In genomic region chr1:229342305-229342901, GRCh38 we compare ENCODE assay signal across 1 cellular context.
TF ChIP-seq lines count a peak whose summit lies in the region.

No MANE protein-coding gene starts in this region.

TF ChIP-seq in K562, 482 proteins besides CTCF, POLR2A, EP300 and RAD21 (continued from another document and continues in another):
- TF ChIP-seq KLF13 (tag; IDR thresholded peaks at IDR 0.05; ENCODE audit: borderline replicate concordance, low read depth), result peak; percentile 86; the same call in 1 of the 2 replicates
- 0 out of 2 replicates have a peak, but pooled peaks have one; percentile 8 for TF ChIP-seq LCOR (CRISPR knock-in tag; IDR thresholded peaks at IDR 0.05)
- TF ChIP-seq EGR1 (conservative IDR thresholded peaks at IDR 0.05), result peak; percentile 73
- peak; percentile 37; the same call in 1 of the 2 replicates for TF ChIP-seq ZBTB43 (CRISPR knock-in tag; IDR thresholded peaks at IDR 0.05)
- TF ChIP-seq ZNF395 (CRISPR knock-in tag; IDR thresholded peaks at IDR 0.05), result peak; percentile 31; the same call in 1 of the 2 replicates
- peak; percentile 86; the same call in 1 of the 2 replicates for TF ChIP-seq PHF8 (IDR thresholded peaks at IDR 0.05; ENCODE audit: borderline replicate concordance, low read length)
- peak; percentile 42; the same call in 1 of the 2 replicates for TF ChIP-seq NFRKB (IDR thresholded peaks at IDR 0.05; ENCODE audit: low read depth)
- TF ChIP-seq NR2C2 (CRISPR knock-in tag; IDR thresholded peaks at IDR 0.05), result peak; percentile 35; the same call in 1 of the 2 replicates
- TF ChIP-seq NR2C2 (tag; IDR thresholded peaks at IDR 0.05), result peak; percentile 71
- peak; percentile 77 for TF ChIP-seq CXXC5 (CRISPR knock-in tag; IDR thresholded peaks at IDR 0.05)
- no peak for TF ChIP-seq SMC3 (conservative IDR thresholded peaks at IDR 0.05; ENCODE audit: insufficient read depth, low read depth, low read length)
- TF ChIP-seq NRF1 (conservative IDR thresholded peaks at IDR 0.05 in 1 of 2, IDR thresholded peaks at IDR 0.05 in 1 of 2), result peak; percentile 90 to 91
- TF ChIP-seq MEIS2 (IDR thresholded peaks at IDR 0.05; ENCODE audit: partially characterized antibody), result peak; percentile 10
- TF ChIP-seq ARID4B (CRISPR knock-in tag; IDR thresholded peaks at IDR 0.05), result peak; percentile 90
- TF ChIP-seq SOX6 (IDR thresholded peaks at IDR 0.05), result no peak
- TF ChIP-seq POLR2G (IDR thresholded peaks at IDR 0.05; ENCODE audit: low read depth, low read length), result peak; percentile 86
- no peak for TF ChIP-seq ZNF77 (CRISPR knock-in tag; IDR thresholded peaks at IDR 0.05)
- peak; percentile 42; the same call in 1 of the 2 replicates for TF ChIP-seq HBP1 (CRISPR knock-in tag; IDR thresholded peaks at IDR 0.05)
- TF ChIP-seq ZNF12 (CRISPR knock-in tag; IDR thresholded peaks at IDR 0.05), result peak; percentile 81
- no peak for TF ChIP-seq CGGBP1 (CRISPR knock-in tag; IDR thresholded peaks at IDR 0.05)
- TF ChIP-seq ETV5 (CRISPR knock-in tag; IDR thresholded peaks at IDR 0.05; ENCODE audit: low read depth), result peak; percentile 20
- peak in 1 of 2 experiments; percentile 39; a peak in 1 of 4 replicates for TF ChIP-seq TEAD1 (CRISPR knock-in tag; IDR thresholded peaks at IDR 0.05)
- TF ChIP-seq ZNF143 (CRISPR knock-in tag; IDR thresholded peaks at IDR 0.05), result peak; percentile 42; the same call in 1 of the 2 replicates
- no peak for TF ChIP-seq ZNF778 (CRISPR knock-in tag; IDR thresholded peaks at IDR 0.05)
- 0 out of 2 replicates have a peak, but pooled peaks have one; percentile 14 for TF ChIP-seq MYNN (IDR thresholded peaks at IDR 0.05)
- no peak for TF ChIP-seq MYNN (CRISPR knock-in tag; IDR thresholded peaks at IDR 0.05)
- TF ChIP-seq GMEB1 (CRISPR knock-in tag; IDR thresholded peaks at IDR 0.05), result 0 out of 2 replicates have a peak, but pooled peaks have one; percentile 22
- no peak; the same call in 1 of the 2 replicates for TF ChIP-seq GATAD2B (IDR thresholded peaks at IDR 0.05; ENCODE audit: borderline replicate concordance)
- TF ChIP-seq EP400 (IDR thresholded peaks at IDR 0.05), result peak; percentile 61; the same call in 1 of the 2 replicates
- peak; percentile 17; the same call in 1 of the 2 replicates for TF ChIP-seq MTA3 (IDR thresholded peaks at IDR 0.05; ENCODE audit: borderline replicate concordance)
- TF ChIP-seq KDM5B (IDR thresholded peaks at IDR 0.05; ENCODE audit: insufficient replicate concordance, low read depth, low read length), result peak; percentile 78
- 0 out of 2 replicates have a peak, but pooled peaks have one; percentile 44 for TF ChIP-seq ZNF717 (CRISPR knock-in tag; IDR thresholded peaks at IDR 0.05)
- TF ChIP-seq TGIF2 (CRISPR knock-in tag; IDR thresholded peaks at IDR 0.05), result no peak
- peak in 1 of 2 experiments; percentile 83; a peak in 2 of 4 replicates for TF ChIP-seq HDAC1 (IDR thresholded peaks at IDR 0.05)
- 0 out of 4 replicates have a peak, but pooled peaks of 1 of the 2 experiments have one; percentile 42 for TF ChIP-seq FOXK2 (conservative IDR thresholded peaks at IDR 0.05 in 1 of 2, IDR thresholded peaks at IDR 0.05 in 1 of 2; ENCODE audit: low read depth in 2 of 2)
- peak in 1 of 2 experiments; percentile 50; a peak in 1 of 4 replicates for TF ChIP-seq ZNF639 (CRISPR knock-in tag; conservative IDR thresholded peaks at IDR 0.05 in 1 of 2, IDR thresholded peaks at IDR 0.05 in 1 of 2)
- 0 out of 2 replicates have a peak, but pooled peaks have one; percentile 34 for TF ChIP-seq ERF (CRISPR knock-in tag; IDR thresholded peaks at IDR 0.05)
- TF ChIP-seq PML (IDR thresholded peaks at IDR 0.05; ENCODE audit: low read length), result peak; percentile 9; the same call in 1 of the 2 replicates
- peak in 1 of 3 experiments; percentile 46; a peak in 1 of 6 replicates for TF ChIP-seq ZBTB11 (CRISPR knock-in tag; IDR thresholded peaks at IDR 0.05)
- peak; percentile 58; the same call in 1 of the 2 replicates for TF ChIP-seq GABPB1 (CRISPR knock-in tag; IDR thresholded peaks at IDR 0.05)
- 0 out of 2 replicates have a peak, but pooled peaks have one; percentile 42 for TF ChIP-seq E2F5 (CRISPR knock-in tag; IDR thresholded peaks at IDR 0.05)
- no peak for TF ChIP-seq BRCA1 (IDR thresholded peaks at IDR 0.05)
- 0 out of 2 replicates have a peak, but pooled peaks have one; percentile 45 for TF ChIP-seq BRCA1 (CRISPR knock-in tag; IDR thresholded peaks at IDR 0.05)
- 0 out of 2 replicates have a peak, but pooled peaks have one; percentile 3 for TF ChIP-seq CREB3L1 (IDR thresholded peaks at IDR 0.05; ENCODE audit: borderline replicate concordance, low read depth)
